Comparison of ENCODE assay signal across 20 cellular contexts in genomic region chr20:3669710-3670367, GRCh38. TPM values are rescaled to one million over a fixed set of nuclear protein-coding genes. Genes with fewer than 3 reads are reported as not detected.
DNase-seq lines count a peak whose midpoint lies in the region; ATAC-seq, FAIRE-seq and TF ChIP-seq lines count a peak whose summit lies in the region.
"Had no signal": no experiment of that assay in that cellular context is flagged by ENCODE, and none has a peak within 500 bp of the region (broad histone marks: within the 10 kb centered on the region; RNA-seq: fewer than 3 reads in every experiment).

No MANE protein-coding gene starts in this region.

- H2BK5ac ChIP-seq in H1 (ENCODE audit: low read depth, low read length), result no peak overlapping the region

- no peaks in the 10 kb centered on the region for H3K79me2 ChIP-seq in H1 (ENCODE audit: control insufficient read depth in 1 of 2, insufficient read depth in 2 of 2, low read length in 2 of 2)

- peaks cover 9% of the 10 kb centered on the region; the same call in 1 of the 2 replicates for H3K23me2 ChIP-seq in H1 (ENCODE audit: low read depth, low read length)

- peaks cover 0 to 5% of the 10 kb centered on the region in 2 donors for H3K4me1 ChIP-seq in right atrium auricular region
- peaks cover 0 to 10% (median 3%) of the 10 kb centered on the region in 4 experiments; a peak in 4 of 7 replicates for H3K4me1 ChIP-seq in H1 (replicated peaks in 1 of 4; ENCODE audit: control insufficient read depth in 3 of 4, insufficient read depth in 4 of 4, low read length in 3 of 4)
- no peaks in the 10 kb centered on the region for H3K4me1 ChIP-seq in psoas muscle
- H3K4me1 ChIP-seq in Peyer's patch, result peaks cover 0 to 6% (median 2%) of the 10 kb centered on the region in 4 donors

- H3K79me1 ChIP-seq in H1 (ENCODE audit: low read depth, low read length), result no peaks in the 10 kb centered on the region

- H3K4me3 ChIP-seq in right atrium auricular region, result no peak overlapping the region
- H3K4me3 ChIP-seq in H1 (ENCODE audit: extremely low read depth in 1 of 4, insufficient read depth in 2 of 4, low read depth in 3 of 4, low read length in 4 of 4), result no peak overlapping the region
- no peak overlapping the region for H3K4me3 ChIP-seq in psoas muscle
- no peak overlapping the region for H3K4me3 ChIP-seq in Peyer's patch
- H3K4me3 ChIP-seq: A549, GM12878, PC-9 had no signal

- H3K23ac ChIP-seq in H1 (ENCODE audit: insufficient read length), result no peak overlapping the region

- no peak overlapping the region for H3K9ac ChIP-seq in H1 (replicated peaks in 1 of 4; ENCODE audit: extremely low read depth in 1 of 4, low read depth in 3 of 4, low read length in 3 of 4)

- TF ChIP-seq EP300 in H1 (IDR thresholded peaks at IDR 0.05; ENCODE audit: borderline replicate concordance in 1 of 2, low read depth in 2 of 2, low read length in 2 of 2), result no peak

- H2BK15ac ChIP-seq in H1 (ENCODE audit: low read length), result peak overlapping the region; percentile 14; the same call in 1 of the 2 replicates

- no peak for TF ChIP-seq POLR2A in H1 (IDR thresholded peaks at IDR 0.05; ENCODE audit: control extremely low read depth in 1 of 2, low read depth in 2 of 2, low read length in 2 of 2)
- no peak for TF ChIP-seq POLR2A in Peyer's patch (IDR thresholded peaks at IDR 0.05)

- H4K91ac ChIP-seq in H1 (replicated peaks; ENCODE audit: insufficient read length, low read length), result no peak overlapping the region

- H3K27ac ChIP-seq in right atrium auricular region, result no peak overlapping the region
- no peak overlapping the region for H3K27ac ChIP-seq in H1 (ENCODE audit: low read depth, low read length)
- no peak overlapping the region for H3K27ac ChIP-seq in psoas muscle
- H3K27ac ChIP-seq in Peyer's patch, result no peak overlapping the region
- H3K27ac ChIP-seq: A549, PC-9 had no signal

- TF ChIP-seq RAD21 in H1 (IDR thresholded peaks at IDR 0.05 in 1 of 2, conservative IDR thresholded peaks at IDR 0.05 in 1 of 2; ENCODE audit: low read depth in 2 of 2, low read length in 2 of 2), result no peak

- no peak overlapping the region for H2BK120ac ChIP-seq in H1 (replicated peaks; ENCODE audit: low read depth, low read length)

- intact Hi-C loops in Right ventricle myocardium superior (cut with DNase I), result loop anchor here (10.0 kb wide), 2 partner anchors 85 to 405 kb away; no protein-coding TSS in a partner anchor
- intact Hi-C loops in psoas muscle (cut with DNase I), result loop anchor here in 1 of 2 donors (10.0 kb wide), 1 partner anchor 415 kb away; no protein-coding TSS in a partner anchor

- TF ChIP-seq CTCF in right atrium auricular region (IDR thresholded peaks at IDR 0.05) (no peak), H1 (IDR thresholded peaks at IDR 0.05; ENCODE audit: control extremely low read depth in 1 of 3, insufficient read depth in 1 of 3, low read depth in 1 of 3, low read length in 3 of 3) (no peak), psoas muscle (IDR thresholded peaks at IDR 0.05) (no peak), Peyer's patch (IDR thresholded peaks at IDR 0.05) (no peak)

- H4K8ac ChIP-seq in H1 (ENCODE audit: extremely low read depth, insufficient read depth, low read length), result no peak overlapping the region

- no peak overlapping the region for H3K4ac ChIP-seq in H1 (replicated peaks; ENCODE audit: insufficient read length, low read depth, low read length)

- no peak for DNase-seq in Right ventricle myocardium superior
- DNase-seq in right atrium auricular region (ENCODE audit: low spot score), result no peak
- DNase-seq in EH (ENCODE audit: low read depth), result peak; percentile 44
- DNase-seq in H1 (ENCODE audit: low read depth in 1 of 2, low spot score in 2 of 2), result no peak
- DNase-seq in psoas muscle, result no peak
- DNase-seq in Peyer's patch, result no peak
- no peak for DNase-seq in NCI-H1048 (lab: John Stamatoyannopoulos, UW)
- DNase-seq in activated CD8-positive, alpha-beta memory T cell treated with anti-CD3 and anti-CD28 coated beads for 24 hours, result no peak
- DNase-seq: CD8-positive, alpha-beta T cell; GOT3; KG1; NCI-H1436; NCI-H1930; NCI-H226; NCI-H526; PC-9 had no signal

- H3K14ac ChIP-seq in H1 (ENCODE audit: insufficient read length), result no peak overlapping the region

- H3K4me2 ChIP-seq in H1 (ENCODE audit: insufficient read depth in 1 of 2, low read depth in 2 of 2, low read length in 2 of 2), result no peak overlapping the region
- H3K4me2 ChIP-seq: A549, PC-9 had no signal

- 83% methylated on average over 13 of the region's 13 CpGs; no CpG with 5 or more reads in 1 of the 2 experiments for WGBS in H1 (ENCODE audit: extremely low coverage in 1 of 2, insufficient coverage in 1 of 2, insufficient read length in 1 of 2, insufficient replicate concordance in 2 of 2, low coverage in 1 of 2, low lambda C conversion rate in 2 of 2, missing lambda C conversion rate in 1 of 2), 2 experiments
- WGBS in psoas muscle, 3 donors, result 63 to 75% (median 65%) methylated on average over 13 of the region's 13 CpGs

- H4K5ac ChIP-seq in H1 (ENCODE audit: insufficient read length, low read depth, low read length), result no peak overlapping the region

- POLR2A ChIA-PET in H1 (lab: Charles Lee; ENCODE audit: partially characterized antibody), result interaction anchor here (1.0 to 1.2 kb wide), 2 partner anchors 18 to 50 kb away, joined by 3 read pairs; no protein-coding TSS in a partner anchor

- H3K27me3 ChIP-seq in right atrium auricular region, result no peaks in the 10 kb centered on the region
- H3K27me3 ChIP-seq in H1 (replicated peaks in 1 of 4; ENCODE audit: control insufficient read depth in 3 of 4, extremely low read depth in 1 of 4, insufficient read depth in 3 of 4, low read length in 3 of 4), result peaks cover 6 to 25% (median 19%) of the 10 kb centered on the region in 4 experiments; a peak in 6 of 7 replicates
- H3K27me3 ChIP-seq in psoas muscle (ENCODE audit: insufficient read depth in 3 of 3, low read length in 2 of 3), result peaks cover 0 to 28% (median 0%) of the 10 kb centered on the region in 3 donors
- peaks cover 0 to 5% of the 10 kb centered on the region in 2 donors for H3K27me3 ChIP-seq in Peyer's patch

- H3K36me3 ChIP-seq in right atrium auricular region (no peaks in the 10 kb centered on the region), H1 (ENCODE audit: control insufficient read depth in 2 of 4, insufficient read depth in 4 of 4, low read length in 3 of 4) (no peaks in the 10 kb centered on the region), psoas muscle (ENCODE audit: insufficient read depth in 1 of 2, low read depth in 1 of 2) (no peaks in the 10 kb centered on the region), Peyer's patch (no peaks in the 10 kb centered on the region)

- no peak for FAIRE-seq in H1 (lab: Jason Lieb, UNC)
- FAIRE-seq: A549, GM12878 had no signal

- H3K56ac ChIP-seq in H1 (replicated peaks; ENCODE audit: insufficient read length, low read depth, low read length), result no peak overlapping the region

- CTCF ChIA-PET in H1 (lab: Charles Lee; ENCODE audit: partially characterized antibody), result interaction anchor here (0.7 to 45.1 kb wide), 14 partner anchors 7 to 83 kb away, joined by 3 to 1432 read pairs (median 3); partner anchors contain the start of genes ADAM33 and SIGLEC1

- no peak overlapping the region for H2BK20ac ChIP-seq in H1 (ENCODE audit: low read length)

- H2AFZ ChIP-seq in H1 (ENCODE audit: low read length), result no peak overlapping the region
- H2AFZ ChIP-seq: PC-9 had no signal

- no peak overlapping the region for H3K18ac ChIP-seq in H1 (ENCODE audit: extremely low read depth, low read length)

- H3K9me3 ChIP-seq in right atrium auricular region, result no peaks in the 10 kb centered on the region
- H3K9me3 ChIP-seq in H1 (ENCODE audit: insufficient read depth in 2 of 2, low read depth in 1 of 2, low read length in 1 of 2), result no peaks in the 10 kb centered on the region
- no peaks in the 10 kb centered on the region for H3K9me3 ChIP-seq in psoas muscle
- no peaks in the 10 kb centered on the region for H3K9me3 ChIP-seq in Peyer's patch
- H3K9me3 ChIP-seq: A549 had no signal

- H2AK5ac ChIP-seq in H1 (ENCODE audit: low read depth, low read length), result no peak overlapping the region

- ATAC-seq in Right ventricle myocardium superior (ENCODE audit: poor library complexity), result peak; percentile 32
- ATAC-seq in psoas muscle, result peak in 3 of 4 donors; percentile 8 to 17 (median 8)
- ATAC-seq: CD8-positive, alpha-beta T cell; GM12878 had no signal

- H4K20me1 ChIP-seq in H1 (replicated peaks in 1 of 2; ENCODE audit: control insufficient read depth in 1 of 2, insufficient read depth in 2 of 2, low read length in 2 of 2), result peaks cover 0 to 3% of the 10 kb centered on the region in 2 experiments

- H2BK12ac ChIP-seq in H1 (ENCODE audit: low read depth, low read length), result 0 out of 2 replicates have a peak overlapping the region, but pooled peaks have one; percentile 50

RNA-seq across cellular contexts. Expression of gene GFRA4, which starts 6.6 kb away (rescaled TPM):
- total RNA-seq in Right ventricle myocardium superior (not detected), right atrium auricular region (not detected), psoas muscle (not detected), Peyer's patch (not detected)
- not detected in 2 replicates for total RNA-seq in H1 (2021; fragmentation: NEBNext Ultra II Directional; extraction: Animal tissue kit (Norgen Biotek cat#: 25700))
- polyA plus RNA-seq in H1 (2011; rRNA removed) (0.05 TPM in 1 of 2 replicates, not detected in the other), psoas muscle (not detected)
- polyA plus RNA-seq in H1 (2011; cell fraction: cytosol; rRNA removed), result not detected
- polyA plus RNA-seq in H1 (2011; cell fraction: nucleus; rRNA removed), result 0.13 TPM
- polyA plus RNA-seq in H1 (2012, experiment 1 of 2), result not detected in 4 replicates
- polyA plus RNA-seq in H1 (2012, experiment 2 of 2), result not detected
- not detected for polyA plus RNA-seq in H1 (2013, experiment 1 of 2)
- not detected for polyA plus RNA-seq in H1 (2013, experiment 2 of 2)
- polyA minus RNA-seq in H1 (2011; rRNA and poly(A)+ RNA removed), result not detected in 2 replicates
- not detected for polyA minus RNA-seq in H1 (2011; cell fraction: cytosol; rRNA and poly(A)+ RNA removed)
- not detected for polyA minus RNA-seq in H1 (2011; cell fraction: nucleus; rRNA and poly(A)+ RNA removed)
- total RNA-seq: Calu3; CD8-positive, alpha-beta T cell; GM12878; PC-9 had no signal
- polyA plus RNA-seq: A549, BJ had no signal

RNA-seq across cellular contexts. Expression of gene ADAM33, which starts 12.0 kb away (rescaled TPM):
- total RNA-seq in Right ventricle myocardium superior (12.6 TPM), right atrium auricular region (10 to 100 TPM in 1 of 2 donors, 1 to 10 TPM in 1; 9.7 to 13.8 TPM), psoas muscle (1 to 10 TPM; 2.4 to 8.9 (median 3.1) TPM), Peyer's patch (100 to 1,000 TPM in 1 of 4 donors, 10 to 100 TPM in 2, 1 to 10 TPM in 1; 5.6 to 175 (median 23.3) TPM)
- 5.7 and 6.0 TPM in 2 replicates for total RNA-seq in H1 (2021; fragmentation: NEBNext Ultra II Directional; extraction: Animal tissue kit (Norgen Biotek cat#: 25700))
- polyA plus RNA-seq in H1 (2011; rRNA removed) (4.2 and 7.0 TPM in 2 replicates), psoas muscle (1 to 10 TPM; 4.3 to 6.6 (median 4.6) TPM)
- polyA plus RNA-seq in H1 (2011; cell fraction: cytosol; rRNA removed), result 5.8 TPM
- polyA plus RNA-seq in H1 (2011; cell fraction: nucleus; rRNA removed), result 49.2 TPM
- polyA plus RNA-seq in H1 (2012, experiment 1 of 2), result 4.7 to 8.5 TPM (median 6.9 TPM) in 4 replicates
- polyA plus RNA-seq in H1 (2012, experiment 2 of 2), result 3.2 TPM
- 4.5 TPM for polyA plus RNA-seq in H1 (2013, experiment 1 of 2)
- 4.1 TPM for polyA plus RNA-seq in H1 (2013, experiment 2 of 2)
- polyA minus RNA-seq in H1 (2011; rRNA and poly(A)+ RNA removed), result 1.6 and 2.3 TPM in 2 replicates
- 1.6 TPM for polyA minus RNA-seq in H1 (2011; cell fraction: cytosol; rRNA and poly(A)+ RNA removed)
- 10.8 TPM for polyA minus RNA-seq in H1 (2011; cell fraction: nucleus; rRNA and poly(A)+ RNA removed)
- total RNA-seq: Calu3; CD8-positive, alpha-beta T cell; GM12878; PC-9 had no signal
- polyA plus RNA-seq: GM12878 had no signal

RNA-seq across cellular contexts. Expression of gene SIGLEC1, which starts 42.6 kb away (rescaled TPM):
- total RNA-seq in Right ventricle myocardium superior (9.6 TPM), right atrium auricular region (1 to 10 TPM; 3.2 to 3.9 TPM), psoas muscle (1 to 10 TPM; 2.3 to 6.2 (median 3.5) TPM), Peyer's patch (10 to 100 TPM in 2 of 4 donors, 1 to 10 TPM in 2; 2.3 to 10.7 (median 7.8) TPM)
- not detected in 2 replicates for total RNA-seq in H1 (2021; fragmentation: NEBNext Ultra II Directional; extraction: Animal tissue kit (Norgen Biotek cat#: 25700))
- polyA plus RNA-seq in H1 (2011; rRNA removed) (0.02 TPM in 2 replicates), psoas muscle (1 to 10 TPM in 2 of 3 donors, under 1 TPM in 1; 0.98 to 2.6 (median 1.3) TPM)
- not detected for polyA plus RNA-seq in H1 (2011; cell fraction: cytosol; rRNA removed)
- 0.04 TPM for polyA plus RNA-seq in H1 (2011; cell fraction: nucleus; rRNA removed)
- not detected in 4 replicates for polyA plus RNA-seq in H1 (2012, experiment 1 of 2)
- polyA plus RNA-seq in H1 (2012, experiment 2 of 2), result not detected
- polyA plus RNA-seq in H1 (2013, experiment 1 of 2), result not detected
- not detected for polyA plus RNA-seq in H1 (2013, experiment 2 of 2)
- not detected in 2 replicates for polyA minus RNA-seq in H1 (2011; rRNA and poly(A)+ RNA removed)
- not detected for polyA minus RNA-seq in H1 (2011; cell fraction: cytosol; rRNA and poly(A)+ RNA removed)
- polyA minus RNA-seq in H1 (2011; cell fraction: nucleus; rRNA and poly(A)+ RNA removed), result not detected
- total RNA-seq: Calu3, PC-9 had no signal
- polyA plus RNA-seq: BJ, GM12878 had no signal
